In the genomic region with DNA sequence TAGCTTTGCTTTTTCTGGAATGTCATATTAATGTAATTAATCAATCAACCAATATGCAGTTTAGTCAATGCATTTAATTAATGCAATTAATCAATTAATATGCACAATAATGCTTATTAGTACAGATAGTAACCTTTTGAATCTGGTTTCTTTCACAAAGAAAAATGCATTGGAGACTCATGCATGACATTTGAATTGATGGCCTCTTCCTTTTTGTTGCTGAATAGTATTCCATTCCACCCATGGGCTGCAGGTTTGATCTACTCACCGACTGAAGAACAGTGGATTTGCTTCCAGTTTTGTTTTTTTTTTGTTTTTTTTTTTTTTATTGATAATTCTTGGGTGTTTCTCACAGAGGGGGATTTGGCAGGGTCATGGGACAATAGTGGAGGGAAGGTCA, we compare ENCODE assay signal across 23 cellular contexts. TPM values are rescaled to one million over a fixed set of nuclear protein-coding genes. Genes with fewer than 3 reads are reported as not detected.
DNase-seq lines count a peak whose midpoint lies in the region; ATAC-seq and TF ChIP-seq lines count a peak whose summit lies in the region.
"Had no signal": no experiment of that assay in that cellular context is flagged by ENCODE, and none has a peak within 500 bp of the region (broad histone marks: within the 10 kb centered on the region; RNA-seq: fewer than 3 reads in every experiment).

No MANE protein-coding gene starts in this region.

- H3K27ac ChIP-seq in neural progenitor cell (no peak overlapping the region), dorsolateral prefrontal cortex (no peak overlapping the region), OCI-LY7 (ENCODE audit: low read depth, low read length, poor library complexity, severe bottlenecking) (no peak overlapping the region)
- H3K27ac ChIP-seq: 22Rv1, A549, BLaER1 had no signal

- BruUV-seq in OCI-LY7 (replicated peaks; lab: Mats Ljungman, UMichigan), result no TSS peak

- intact Hi-C loops in dorsolateral prefrontal cortex (cut with DNase I), result no loop called here
- intact Hi-C loops in OCI-LY7 (cut with micrococcal nuclease; ENCODE audit: unreplicated experiment), result no loop called here

- H3K9me3 Mint-ChIP-seq in immature natural killer cell, result no peaks in the 10 kb centered on the region
- H3K9me3 Mint-ChIP-seq in neural progenitor cell, result peaks cover 9% of the 10 kb centered on the region
- H3K9me3 Mint-ChIP-seq: CD8-positive, alpha-beta memory T cell had no signal

- no peak overlapping the region for H3K9ac ChIP-seq in neural progenitor cell
- H3K9ac ChIP-seq: BLaER1 had no signal

- no peaks in the 10 kb centered on the region for H3K27me3 ChIP-seq in neural progenitor cell
- peaks cover 0 to 35% (median 17%) of the 10 kb centered on the region in 45 donors for H3K27me3 ChIP-seq in dorsolateral prefrontal cortex
- H3K27me3 ChIP-seq: BLaER1 had no signal

- peaks cover 24% of the 10 kb centered on the region for H3K4me1 ChIP-seq in neural progenitor cell
- no peaks in the 10 kb centered on the region for H3K4me1 ChIP-seq in OCI-LY7 (ENCODE audit: insufficient read depth, low read length, poor library complexity, severe bottlenecking)

- H3K36me3 Mint-ChIP-seq in T-helper 17 cell (ENCODE audit: low read depth), result no peaks in the 10 kb centered on the region
- no peaks in the 10 kb centered on the region for H3K36me3 Mint-ChIP-seq in immature natural killer cell
- H3K36me3 Mint-ChIP-seq in neural progenitor cell, result no peaks in the 10 kb centered on the region
- H3K36me3 Mint-ChIP-seq: CD8-positive, alpha-beta memory T cell had no signal

- H2AFZ ChIP-seq in neural progenitor cell (replicated peaks) (no peak overlapping the region), OCI-LY7 (ENCODE audit: low read length) (no peak overlapping the region)

- CTCF ChIA-PET in OCI-LY7 (lab: Charles Lee; ENCODE audit: unreplicated experiment), result no interaction called here

- H3K4me3 Mint-ChIP-seq in T-helper 17 cell (peak overlapping the region; percentile 45), immature natural killer cell (peak overlapping the region in 3 of 5 donors; percentile 27 to 87 (median 54)), neural progenitor cell (peak overlapping the region; percentile 24)
- H3K4me3 Mint-ChIP-seq: H9 had no signal

- H3K9me2 ChIP-seq in OCI-LY7 (ENCODE audit: insufficient read depth, low read length), result no peaks in the 10 kb centered on the region

- no peak overlapping the region for H3K27ac Mint-ChIP-seq in T-helper 17 cell
- H3K27ac Mint-ChIP-seq in immature natural killer cell, result peak overlapping the region in 3 of 6 donors; percentile 46 to 92 (median 49)
- no peak overlapping the region for H3K27ac Mint-ChIP-seq in neural progenitor cell
- H3K27ac Mint-ChIP-seq: H9 had no signal

- ATAC-seq in T-helper 17 cell, result no peak
- ATAC-seq: GM12878 had no signal

- H3K36me3 ChIP-seq in neural progenitor cell, result no peaks in the 10 kb centered on the region
- no peaks in the 10 kb centered on the region for H3K36me3 ChIP-seq in OCI-LY7 (ENCODE audit: insufficient read depth, low read length)
- H3K36me3 ChIP-seq: BLaER1 had no signal

- H3K4me1 Mint-ChIP-seq in T-helper 17 cell, result peaks cover 16% of the 10 kb centered on the region
- peaks cover 27 to 44% of the 10 kb centered on the region in 2 donors for H3K4me1 Mint-ChIP-seq in immature natural killer cell
- H3K4me1 Mint-ChIP-seq in neural progenitor cell, result peaks cover 9% of the 10 kb centered on the region

- H3K79me2 ChIP-seq in neural progenitor cell (ENCODE audit: low read depth) (no peaks in the 10 kb centered on the region), OCI-LY7 (ENCODE audit: insufficient read depth, low read depth, low read length) (no peaks in the 10 kb centered on the region)

- H3K4me3 ChIP-seq in neural progenitor cell (no peak overlapping the region), dorsolateral prefrontal cortex (no peak overlapping the region), OCI-LY7 (ENCODE audit: low read depth, low read length, poor library complexity, severe bottlenecking) (no peak overlapping the region)
- H3K4me3 ChIP-seq: A549, BLaER1, GM12878 had no signal

- no peak for TF ChIP-seq CTCF in neural progenitor cell (IDR thresholded peaks at IDR 0.05)
- TF ChIP-seq CTCF in dorsolateral prefrontal cortex (IDR thresholded peaks at IDR 0.05 in 54 of 56, conservative IDR thresholded peaks at IDR 0.05 in 2 of 56; ENCODE audit: low read depth in 1 of 56, partially characterized antibody in 56 of 56), result no peak
- TF ChIP-seq CTCF in OCI-LY7 (conservative IDR thresholded peaks at IDR 0.05; ENCODE audit: low read length), result no peak

- H3K4me2 ChIP-seq in neural progenitor cell, result no peak overlapping the region
- H3K4me2 ChIP-seq in OCI-LY7 (ENCODE audit: low read length), result no peak overlapping the region
- H3K4me2 ChIP-seq: A549 had no signal

- no peaks in the 10 kb centered on the region for H3K9me3 ChIP-seq in T-helper 17 cell (ENCODE audit: control insufficient read depth, low read length, poor library complexity, severe bottlenecking)
- no peaks in the 10 kb centered on the region for H3K9me3 ChIP-seq in neural progenitor cell (ENCODE audit: low read depth)
- H3K9me3 ChIP-seq in OCI-LY7 (ENCODE audit: low read length), result no peaks in the 10 kb centered on the region
- H3K9me3 ChIP-seq: A549 had no signal

- peaks cover 13% of the 10 kb centered on the region for H3F3A ChIP-seq in neural progenitor cell (ENCODE audit: low read depth)

- peak; percentile 8 for DNase-seq in NCI-H82 (lab: John Stamatoyannopoulos, UW)
- DNase-seq in NCI-H82 treated with DMSO at 0.1 percent for 48 hours (lab: John Stamatoyannopoulos, UW; ENCODE audit: unreplicated experiment), result no peak
- no peak for DNase-seq in T-helper 17 cell
- no peak for DNase-seq in immature natural killer cell
- no peak for DNase-seq in neural progenitor cell (ENCODE audit: low spot score)
- DNase-seq in dorsolateral prefrontal cortex, result no peak
- DNase-seq in NCI-H2029 (lab: John Stamatoyannopoulos, UW), result no peak
- no peak for DNase-seq in OCI-LY7 (ENCODE audit: low spot score)
- DNase-seq: AML-193; CD8-positive, alpha-beta memory T cell; COR-L47; DMS 273 treated with DMSO at 0.1 percent for 48 hours; DMS53; DND-41; EL; H9 had no signal

- H3K27me3 Mint-ChIP-seq in T-helper 17 cell (no peaks in the 10 kb centered on the region), immature natural killer cell (ENCODE audit: low read depth in 3 of 3) (peaks cover 0 to 7% (median 0%) of the 10 kb centered on the region in 3 donors), neural progenitor cell (ENCODE audit: insufficient read depth, low read depth) (peaks cover 5% of the 10 kb centered on the region)
- H3K27me3 Mint-ChIP-seq: CD8-positive, alpha-beta memory T cell had no signal

- POLR2A ChIA-PET in OCI-LY7 (lab: Charles Lee), result no interaction called here

- no peaks in the 10 kb centered on the region for H4K20me1 ChIP-seq in neural progenitor cell (ENCODE audit: low read depth)
- H4K20me1 ChIP-seq in OCI-LY7 (ENCODE audit: insufficient read depth, low read length), result no peaks in the 10 kb centered on the region
- H4K20me1 ChIP-seq: BLaER1 had no signal

RNA-seq across cellular contexts. Expression of a gene that starts 13.1 kb away (rescaled TPM):
- total RNA-seq in T-helper 17 cell (10 to 100 TPM; 43.4 to 47.1 TPM), neural progenitor cell (ENCODE audit: low replicate concordance) (0.22 and 0.51 TPM in 2 replicates), dorsolateral prefrontal cortex (1 to 10 TPM in 96 of 120 experiments, under 1 TPM in 24; 0.48 to 3.9 (median 1.6) TPM), OCI-LY7 (2022) (1.9 and 3.0 TPM in 2 replicates)
- polyA plus RNA-seq in immature natural killer cell, result 10 to 100 TPM in 1 of 3 donors, 1 to 10 TPM in 2; 5.8 to 25.6 (median 8.4) TPM
- total RNA-seq in OCI-LY7 (2014; rRNA removed; shearing (Covaris generic)), result 0.10 and 1.0 TPM in 2 replicates
- total RNA-seq: G401, H1, HT-29 had no signal

RNA-seq across cellular contexts. Expression of a gene that starts 57.4 kb away (rescaled TPM):
- 10 to 100 TPM; 16.1 to 18.4 TPM for total RNA-seq in T-helper 17 cell
- polyA plus RNA-seq in immature natural killer cell, result 10 to 100 TPM; 14.5 to 18.3 (median 14.6) TPM
- 56.6 and 102 TPM in 2 replicates for total RNA-seq in neural progenitor cell (ENCODE audit: low replicate concordance)
- 1 to 10 TPM; 1.7 to 5.4 (median 3.1) TPM for total RNA-seq in dorsolateral prefrontal cortex
- total RNA-seq in OCI-LY7 (2014; rRNA removed; shearing (Covaris generic)), result 109 and 110 TPM in 2 replicates
- total RNA-seq in OCI-LY7 (2022), result 74.0 and 79.5 TPM in 2 replicates

Comparison
In these comparisons a context has a peak if more than half of its experiments do, and no peak if none do; other contexts are left out.
1. RNA of a gene that starts 13.1 kb away (total RNA-seq): 43.4 to 47.1 TPM in T-helper 17 cell; 0.10 to 3.0 TPM in OCI-LY7, 0.48 to 3.9 TPM in dorsolateral prefrontal cortex and 0.22 to 0.51 TPM in neural progenitor cell; every median in the first group is over 4 times any median in the second.
2. Peak in every context shown above with its lines, with median percentiles within 50 percentile points of each other: H3K4me3 Mint-ChIP-seq.